ENCODE assay signal across 21 cellular contexts in the genomic region with DNA sequence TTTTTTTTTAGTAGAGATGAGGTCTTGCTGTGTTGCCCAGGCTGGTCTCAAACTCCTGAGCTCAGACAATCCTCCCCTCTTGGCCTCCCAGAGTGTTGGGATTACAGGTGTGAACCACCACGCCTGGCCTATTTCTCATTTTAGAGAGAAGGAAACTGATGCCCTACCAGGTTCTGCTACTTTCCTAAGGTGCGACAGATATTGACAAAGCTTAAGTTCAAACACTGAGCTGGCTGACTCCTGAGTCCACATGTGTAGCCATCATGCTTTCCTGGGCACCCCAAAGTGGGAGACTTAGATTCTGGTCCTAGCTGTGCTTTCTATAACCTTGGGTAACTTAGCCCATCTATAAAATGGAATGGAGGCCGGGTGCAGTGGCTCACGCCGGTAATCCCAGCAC. TPM values are rescaled to one million over a fixed set of nuclear protein-coding genes. Genes with fewer than 3 reads are reported as not detected.
DNase-seq lines count a peak whose midpoint lies in the region; ATAC-seq and TF ChIP-seq lines count a peak whose summit lies in the region.
"Had no signal": no experiment of that assay in that cellular context is flagged by ENCODE, and none has a peak within 500 bp of the region (broad histone marks: within the 10 kb centered on the region; RNA-seq: fewer than 3 reads in every experiment).

No MANE protein-coding gene starts in this region.

- H3K27ac ChIP-seq in cardiac muscle cell: peak overlapping the region; percentile 61
- H3K27ac ChIP-seq: A549; BLaER1 treated with 17β-estradiol and CSF1 and Interleukin-3, amounts not matched to agents 10 nM and 100 nM had no signal

- peaks cover 15% of the 10 kb centered on the region for H3K4me1 ChIP-seq in cardiac muscle cell (ENCODE audit: low read depth)
- H3K4me1 ChIP-seq: A549, BE2C, HAP-1 had no signal

- intact Hi-C loops in Right ventricle myocardium inferior (cut with DNase I) (no loop called here), posterior vena cava (cut with DNase I) (no loop called here)

- no peak overlapping the region for H3K4me3 ChIP-seq in cardiac muscle cell
- H3K4me3 ChIP-seq in epithelial cell of esophagus (ENCODE audit: low read length): no peak overlapping the region
- H3K4me3 ChIP-seq: A549; BLaER1 treated with 17β-estradiol and CSF1 and Interleukin-3, amounts not matched to agents 10 nM and 100 nM; HAP-1 had no signal

- no peak for ATAC-seq in Right ventricle myocardium inferior
- ATAC-seq in HG03354 (IDR thresholded peaks at IDR 0.05; ENCODE audit: poor library complexity, severe bottlenecking, unreplicated experiment): no peak
- ATAC-seq: A549 had no signal

- H3K36me3 ChIP-seq in cardiac muscle cell: no peaks in the 10 kb centered on the region
- H3K36me3 ChIP-seq: BE2C; BLaER1 treated with 17β-estradiol and CSF1 and Interleukin-3, amounts not matched to agents 10 nM and 100 nM; HAP-1 had no signal

- no peaks in the 10 kb centered on the region for H3K27me3 ChIP-seq in cardiac muscle cell
- H3K27me3 ChIP-seq: BE2C; BLaER1 treated with 17β-estradiol and CSF1 and Interleukin-3, amounts not matched to agents 10 nM and 100 nM had no signal

- H3K9me3 ChIP-seq in cardiac muscle cell (ENCODE audit: low read depth): no peaks in the 10 kb centered on the region
- H3K9me3 ChIP-seq: A549; BE2C; BLaER1 treated with 17β-estradiol and CSF1 and Interleukin-3, amounts not matched to agents 10 nM and 100 nM; HAP-1 had no signal

- TF ChIP-seq CTCF in cardiac muscle cell (IDR thresholded peaks at IDR 0.05; ENCODE audit: low read depth, low read length) (no peak), epithelial cell of esophagus (IDR thresholded peaks at IDR 0.05; ENCODE audit: insufficient read depth, low read depth, low read length, missing control alignments) (no peak)

- DNase-seq in cardiac muscle cell (ENCODE audit: low read depth in 1 of 2, low spot score in 1 of 2): no peak
- no peak for DNase-seq in Right ventricle myocardium inferior (ENCODE audit: missing footprints)
- DNase-seq in epithelial cell of esophagus (ENCODE audit: low read depth): peak; percentile 38
- DNase-seq in posterior vena cava (ENCODE audit: low spot score): peak; percentile 42
- no peak for DNase-seq in NCI-H510A treated with DMSO at 0.1 percent for 48 hours (lab: John Stamatoyannopoulos, UW)
- no peak for DNase-seq in MV-4-11 (lab: John Stamatoyannopoulos, UW)
- DNase-seq: 8988T; ACHN; AML-193; BE2C; CD4-positive, alpha-beta T cell; CD8-positive, alpha-beta memory T cell; DMS 273 treated with DMSO at 0.1 percent for 48 hours; DND-41; GOT3; HFFc6 had no signal

RNA-seq across cellular contexts. Expression of gene TMEM222, which starts 5.1 kb away (rescaled TPM):
- total RNA-seq in cardiac muscle cell (32.1 and 39.6 TPM in 2 replicates), Right ventricle myocardium inferior (17.9 TPM), posterior vena cava (10 to 100 TPM; 25.0 to 26.7 TPM)
- 55.2 and 60.5 TPM in 2 replicates for polyA plus RNA-seq in cardiac muscle cell

RNA-seq across cellular contexts. Expression of gene SYTL1, which starts 25.0 kb away (rescaled TPM):
- total RNA-seq in cardiac muscle cell (14.7 and 23.5 TPM in 2 replicates), Right ventricle myocardium inferior (0.78 TPM), posterior vena cava (1 to 10 TPM; 1.6 to 1.9 TPM)
- polyA plus RNA-seq in cardiac muscle cell: 31.8 and 44.1 TPM in 2 replicates

RNA-seq across cellular contexts. Expression of gene MAP3K6, which starts 49.9 kb away (rescaled TPM):
- total RNA-seq in cardiac muscle cell: 13.6 and 17.1 TPM in 2 replicates
- polyA plus RNA-seq in cardiac muscle cell: 12.7 and 17.8 TPM in 2 replicates
- total RNA-seq in Right ventricle myocardium inferior: 51.3 TPM
- total RNA-seq in posterior vena cava: 10 to 100 TPM; 72.8 to 94.3 TPM

RNA-seq across cellular contexts. Expression of gene FCN3, which starts 57.8 kb away (rescaled TPM):
- total RNA-seq in cardiac muscle cell (0.18 and 3.6 TPM in 2 replicates), Right ventricle myocardium inferior (20.7 TPM), posterior vena cava (10 to 100 TPM; 10.4 to 11.6 TPM)
- polyA plus RNA-seq in cardiac muscle cell: 0.81 and 2.9 TPM in 2 replicates
- total RNA-seq: CD4-positive, alpha-beta T cell; CD8-positive, alpha-beta memory T cell; HFFc6 had no signal
- polyA plus RNA-seq: A549; CD14-positive monocyte; CD8-positive, alpha-beta memory T cell had no signal

Comparison
In these comparisons a context has a peak if more than half of its experiments do, and no peak if none do; other contexts are left out.
1. DNase-seq: peak in epithelial cell of esophagus (single experiment) and posterior vena cava (single experiment); none in cardiac muscle cell (0 of 2), Right ventricle myocardium inferior (single experiment), NCI-H510A treated with DMSO at 0.1 percent for 48 hours (single experiment) and MV-4-11 (single experiment).